Comparison of ENCODE assay signal across 1 cellular context in genomic region chr21:42971897-42972275, GRCh38.
A peak's percentile ranks its signal among the peaks of the same experiment; 100 is the strongest.
TF ChIP-seq lines count a peak whose summit lies in the region.

No MANE protein-coding gene starts in this region.

TF ChIP-seq in HepG2, 621 proteins besides CTCF, POLR2A, EP300 and RAD21 (continued from another document):
- TF ChIP-seq FUBP1 (CRISPR knock-in tag; IDR thresholded peaks at IDR 0.05; ENCODE audit: borderline replicate concordance) (no peak), WIZ (CRISPR knock-in tag; IDR thresholded peaks at IDR 0.05) (no peak), SRF (IDR thresholded peaks at IDR 0.05; ENCODE audit: low read depth, low read length) (no peak), ZNF562 (CRISPR knock-in tag; IDR thresholded peaks at IDR 0.05; ENCODE audit: borderline replicate concordance) (no peak), SAP130 (CRISPR knock-in tag; IDR thresholded peaks at IDR 0.05; ENCODE audit: low read depth) (peak; percentile 53), PITX1 (CRISPR knock-in tag; IDR thresholded peaks at IDR 0.05) (no peak), JUN (CRISPR knock-in tag; IDR thresholded peaks at IDR 0.05) (no peak), NFE2L1 (CRISPR knock-in tag; IDR thresholded peaks at IDR 0.05; ENCODE audit: borderline replicate concordance) (no peak), ARNT2 (CRISPR knock-in tag; IDR thresholded peaks at IDR 0.05; ENCODE audit: low read depth) (no peak), POLR2G (IDR thresholded peaks at IDR 0.05; ENCODE audit: low read depth, low read length) (peak; percentile 43), SIN3B (IDR thresholded peaks at IDR 0.05; ENCODE audit: low read length) (no peak), CAMTA2 (CRISPR knock-in tag; IDR thresholded peaks at IDR 0.05; ENCODE audit: borderline replicate concordance) (no peak), KAT7 (CRISPR knock-in tag; IDR thresholded peaks at IDR 0.05; ENCODE audit: borderline replicate concordance) (no peak), ZFP37 (CRISPR knock-in tag; IDR thresholded peaks at IDR 0.05; ENCODE audit: borderline replicate concordance) (no peak), ZNF292 (CRISPR knock-in tag; IDR thresholded peaks at IDR 0.05; ENCODE audit: borderline replicate concordance, low read depth) (peak; percentile 39; the same call in 1 of the 2 replicates), ZNF337 (CRISPR knock-in tag; IDR thresholded peaks at IDR 0.05; ENCODE audit: borderline replicate concordance, low read depth) (no peak), ZNF3 (CRISPR knock-in tag; IDR thresholded peaks at IDR 0.05) (no peak), ZNF605 (CRISPR knock-in tag; IDR thresholded peaks at IDR 0.05) (0 out of 2 replicates have a peak, but pooled peaks have one; percentile 21), ZNF136 (CRISPR knock-in tag; IDR thresholded peaks at IDR 0.05; ENCODE audit: low read depth) (no peak), ZNF776 (CRISPR knock-in tag; IDR thresholded peaks at IDR 0.05) (no peak), YEATS4 (CRISPR knock-in tag; IDR thresholded peaks at IDR 0.05; ENCODE audit: borderline replicate concordance) (no peak), ZBTB40 (IDR thresholded peaks at IDR 0.05) (no peak), ZBTB40 (CRISPR knock-in tag; IDR thresholded peaks at IDR 0.05) (no peak), HNRNPL (IDR thresholded peaks at IDR 0.05; ENCODE audit: low read depth, low read length) (0 out of 2 replicates have a peak, but pooled peaks have one; percentile 34), SIX1 (CRISPR knock-in tag; IDR thresholded peaks at IDR 0.05; ENCODE audit: borderline replicate concordance) (no peak), NFKB2 (CRISPR knock-in tag; IDR thresholded peaks at IDR 0.05; ENCODE audit: borderline replicate concordance) (0 out of 2 replicates have a peak, but pooled peaks have one; percentile 41)
- TF ChIP-seq, protein P1, sequence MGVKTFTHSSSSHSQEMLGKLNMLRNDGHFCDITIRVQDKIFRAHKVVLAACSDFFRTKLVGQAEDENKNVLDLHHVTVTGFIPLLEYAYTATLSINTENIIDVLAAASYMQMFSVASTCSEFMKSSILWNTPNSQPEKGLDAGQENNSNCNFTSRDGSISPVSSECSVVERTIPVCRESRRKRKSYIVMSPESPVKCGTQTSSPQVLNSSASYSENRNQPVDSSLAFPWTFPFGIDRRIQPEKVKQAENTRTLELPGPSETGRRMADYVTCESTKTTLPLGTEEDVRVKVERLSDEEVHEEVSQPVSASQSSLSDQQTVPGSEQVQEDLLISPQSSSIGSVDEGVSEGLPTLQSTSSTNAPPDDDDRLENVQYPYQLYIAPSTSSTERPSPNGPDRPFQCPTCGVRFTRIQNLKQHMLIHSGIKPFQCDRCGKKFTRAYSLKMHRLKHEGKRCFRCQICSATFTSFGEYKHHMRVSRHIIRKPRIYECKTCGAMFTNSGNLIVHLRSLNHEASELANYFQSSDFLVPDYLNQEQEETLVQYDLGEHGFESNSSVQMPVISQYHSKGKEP (CRISPR knock-in tag; IDR thresholded peaks at IDR 0.05) = no peak
- TF ChIP-seq, protein P2, sequence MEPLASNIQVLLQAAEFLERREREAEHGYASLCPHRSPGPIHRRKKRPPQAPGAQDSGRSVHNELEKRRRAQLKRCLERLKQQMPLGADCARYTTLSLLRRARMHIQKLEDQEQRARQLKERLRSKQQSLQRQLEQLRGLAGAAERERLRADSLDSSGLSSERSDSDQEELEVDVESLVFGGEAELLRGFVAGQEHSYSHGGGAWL (CRISPR knock-in tag; IDR thresholded peaks at IDR 0.05) = no peak
- TF ChIP-seq, protein P3, sequence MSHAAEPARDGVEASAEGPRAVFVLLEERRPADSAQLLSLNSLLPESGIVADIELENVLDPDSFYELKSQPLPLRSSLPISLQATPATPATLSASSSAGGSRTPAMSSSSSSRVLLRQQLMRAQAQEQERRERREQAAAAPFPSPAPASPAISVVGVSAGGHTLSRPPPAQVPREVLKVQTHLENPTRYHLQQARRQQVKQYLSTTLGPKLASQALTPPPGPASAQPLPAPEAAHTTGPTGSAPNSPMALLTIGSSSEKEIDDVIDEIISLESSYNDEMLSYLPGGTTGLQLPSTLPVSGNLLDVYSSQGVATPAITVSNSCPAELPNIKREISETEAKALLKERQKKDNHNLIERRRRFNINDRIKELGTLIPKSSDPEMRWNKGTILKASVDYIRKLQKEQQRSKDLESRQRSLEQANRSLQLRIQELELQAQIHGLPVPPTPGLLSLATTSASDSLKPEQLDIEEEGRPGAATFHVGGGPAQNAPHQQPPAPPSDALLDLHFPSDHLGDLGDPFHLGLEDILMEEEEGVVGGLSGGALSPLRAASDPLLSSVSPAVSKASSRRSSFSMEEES (CRISPR knock-in tag; IDR thresholded peaks at IDR 0.05) = no peak
- TF ChIP-seq, protein P4, sequence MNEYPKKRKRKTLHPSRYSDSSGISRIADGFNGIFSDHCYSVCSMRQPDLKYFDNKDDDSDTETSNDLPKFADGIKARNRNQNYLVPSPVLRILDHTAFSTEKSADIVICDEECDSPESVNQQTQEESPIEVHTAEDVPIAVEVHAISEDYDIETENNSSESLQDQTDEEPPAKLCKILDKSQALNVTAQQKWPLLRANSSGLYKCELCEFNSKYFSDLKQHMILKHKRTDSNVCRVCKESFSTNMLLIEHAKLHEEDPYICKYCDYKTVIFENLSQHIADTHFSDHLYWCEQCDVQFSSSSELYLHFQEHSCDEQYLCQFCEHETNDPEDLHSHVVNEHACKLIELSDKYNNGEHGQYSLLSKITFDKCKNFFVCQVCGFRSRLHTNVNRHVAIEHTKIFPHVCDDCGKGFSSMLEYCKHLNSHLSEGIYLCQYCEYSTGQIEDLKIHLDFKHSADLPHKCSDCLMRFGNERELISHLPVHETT (CRISPR knock-in tag; conservative IDR thresholded peaks at IDR 0.05) = no peak
